Comparison of ENCODE assay signal across 11 cellular contexts in the genomic region with DNA sequence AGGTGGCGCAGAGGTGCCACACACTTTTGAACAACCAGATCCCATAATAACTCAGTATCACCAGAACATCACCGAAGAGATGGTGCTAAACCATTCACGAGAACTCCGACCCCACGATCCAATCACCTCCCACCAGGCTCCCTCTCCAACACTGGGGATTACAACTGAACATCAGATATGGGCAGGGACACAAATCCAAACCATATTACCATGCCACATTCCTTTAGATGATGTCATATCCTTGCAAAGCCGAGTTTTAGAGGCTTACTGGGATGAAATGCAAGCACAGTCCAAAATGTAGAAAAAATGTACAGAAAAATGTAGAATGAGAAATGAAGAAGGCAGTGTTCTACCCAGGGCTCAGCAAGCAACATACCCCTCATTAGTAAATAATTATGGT.
DNase-seq lines count a peak whose midpoint lies in the region; ATAC-seq and TF ChIP-seq lines count a peak whose summit lies in the region.
"Had no signal": no experiment of that assay in that cellular context is flagged by ENCODE, and none has a peak within 500 bp of the region (broad histone marks: within the 10 kb centered on the region; RNA-seq: fewer than 3 reads in every experiment).

No MANE protein-coding gene starts in this region.

- H3K4me2 ChIP-seq in GM23248 (ENCODE audit: unreplicated experiment) (peak overlapping the region; percentile 58), skeletal muscle satellite cell (ENCODE audit: low read length) (peak overlapping the region; percentile 55)

- H3K36me3 ChIP-seq in GM23248 (ENCODE audit: low read depth): no peaks in the 10 kb centered on the region
- peaks cover 12% of the 10 kb centered on the region for H3K36me3 ChIP-seq in skeletal muscle satellite cell (ENCODE audit: insufficient read depth, low read length)
- no peaks in the 10 kb centered on the region for H3K36me3 ChIP-seq in vagina

- H2AFZ ChIP-seq in GM23248: peak overlapping the region; percentile 72

- WGBS in GM23248 (ENCODE audit: low coverage in 1 of 2, low lambda C conversion rate in 2 of 2, missing lambda C conversion rate in 2 of 2), 2 experiments: 60 to 63% methylated on average over 6 of the region's 6 CpGs

- no peaks in the 10 kb centered on the region; the same call in 1 of the 2 replicates for H3K9me2 ChIP-seq in GM23248 (ENCODE audit: insufficient read depth)

- peak; percentile 97 for ATAC-seq in SK-N-SH treated with all-trans-retinoic acid at 6 μM for 48 hours

- H3K27ac ChIP-seq in GM23248 (peak overlapping the region; percentile 53), vagina (no peak overlapping the region)

- TF ChIP-seq CTCF in vagina (IDR thresholded peaks at IDR 0.05): no peak
- TF ChIP-seq CTCF in progenitor cell of endocrine pancreas (IDR thresholded peaks at IDR 0.05; ENCODE audit: unreplicated experiment): no peak

- H3K36me3 Mint-ChIP-seq in progenitor cell of endocrine pancreas (ENCODE audit: insufficient read depth): peaks cover 2% of the 10 kb centered on the region
- H3K36me3 Mint-ChIP-seq: activated naive CD8-positive, alpha-beta T cell had no signal

- intact Hi-C loops in vagina (cut with DNase I): no loop called here

- no peaks in the 10 kb centered on the region for H3K4me1 Mint-ChIP-seq in progenitor cell of endocrine pancreas (ENCODE audit: low read depth)

- H3K9ac ChIP-seq in GM23248 (peak overlapping the region; percentile 40), skeletal muscle satellite cell (ENCODE audit: low read depth, low read length) (peak overlapping the region; percentile 66)

- no peaks in the 10 kb centered on the region for H3K79me2 ChIP-seq in GM23248 (ENCODE audit: insufficient read depth)

- no peaks in the 10 kb centered on the region for H4K20me1 ChIP-seq in GM23248 (ENCODE audit: insufficient read depth)

- peak overlapping the region; percentile 31 for H3K4me3 ChIP-seq in GM23248
- peak overlapping the region; percentile 41 for H3K4me3 ChIP-seq in skeletal muscle satellite cell (ENCODE audit: low read length)
- H3K4me3 ChIP-seq in vagina: no peak overlapping the region

- no peaks in the 10 kb centered on the region for H3K27me3 Mint-ChIP-seq in progenitor cell of endocrine pancreas

- no peak for TF ChIP-seq POLR2A in vagina (IDR thresholded peaks at IDR 0.05)

- H3K4me1 ChIP-seq in GM23248 (ENCODE audit: insufficient read depth) (peaks cover 18% of the 10 kb centered on the region), skeletal muscle satellite cell (ENCODE audit: control insufficient read depth, insufficient read depth, low read length) (peaks cover 20% of the 10 kb centered on the region), vagina (no peaks in the 10 kb centered on the region)

- peaks cover 7% of the 10 kb centered on the region for H3K9me3 Mint-ChIP-seq in progenitor cell of endocrine pancreas (ENCODE audit: low read depth)

- no peak overlapping the region for H3K4me3 Mint-ChIP-seq in progenitor cell of endocrine pancreas (ENCODE audit: low read depth)
- H3K4me3 Mint-ChIP-seq: activated naive CD8-positive, alpha-beta T cell had no signal

- H3K9me3 ChIP-seq in GM23248 (ENCODE audit: low read depth): no peaks in the 10 kb centered on the region
- H3K9me3 ChIP-seq in skeletal muscle satellite cell (replicated peaks; ENCODE audit: low read length): peaks cover 2% of the 10 kb centered on the region
- H3K9me3 ChIP-seq in vagina: no peaks in the 10 kb centered on the region

- H3K27me3 ChIP-seq in GM23248 (replicated peaks; ENCODE audit: insufficient read depth) (no peaks in the 10 kb centered on the region), skeletal muscle satellite cell (ENCODE audit: control insufficient read depth, insufficient read depth, low read length) (no peaks in the 10 kb centered on the region), vagina (no peaks in the 10 kb centered on the region)

- in situ Hi-C loops in GM23248 (cut with MboI): no loop called here

- DNase-seq in GM23248 (peak; percentile 82), fibroblast of the conjunctiva (ENCODE audit: low read depth) (peak; percentile 80), SHP77 treated with DMSO at 0.1 percent for 48 hours (lab: John Stamatoyannopoulos, UW) (no peak), vagina (ENCODE audit: extremely low spot score in 2 of 2) (no peak), progenitor cell of endocrine pancreas (ENCODE audit: low spot score, unreplicated experiment) (no peak)
- DNase-seq: effector CD8-positive, alpha-beta T cell; stimulated activated CD4-positive, alpha-beta T cell treated with anti-CD3 and anti-CD28 coated beads, Interleukin-15, amount 100 ng/mL, for 24 hours; T-helper 2 cell had no signal

- peaks cover 9% of the 10 kb centered on the region; the same call in 1 of the 2 replicates for H3F3A ChIP-seq in GM23248 (ENCODE audit: insufficient read depth)

- H3K27ac Mint-ChIP-seq in progenitor cell of endocrine pancreas: no peak overlapping the region
- H3K27ac Mint-ChIP-seq: activated naive CD8-positive, alpha-beta T cell had no signal

TF ChIP-seq in SK-N-SH treated with all-trans-retinoic acid at 6 μM for 48 hours, 23 proteins besides CTCF, POLR2A, EP300 and RAD21:
- TF ChIP-seq RARB (CRISPR knock-in tag; IDR thresholded peaks at IDR 0.05) (no peak), ESRRG (CRISPR knock-in tag; IDR thresholded peaks at IDR 0.05) (no peak), ZNF565 (CRISPR knock-in tag; conservative IDR thresholded peaks at IDR 0.05; ENCODE audit: low read depth) (no peak), CSRNP3 (CRISPR knock-in tag; IDR thresholded peaks at IDR 0.05) (no peak), OSR1 (CRISPR knock-in tag; IDR thresholded peaks at IDR 0.05) (no peak), ZFP3 (CRISPR knock-in tag; IDR thresholded peaks at IDR 0.05) (peak; percentile 35; the same call in 1 of the 2 replicates), CSDC2 (CRISPR knock-in tag; IDR thresholded peaks at IDR 0.05) (peak; percentile 89; the same call in 1 of the 2 replicates), ISL1 (CRISPR knock-in tag; IDR thresholded peaks at IDR 0.05) (0 out of 2 replicates have a peak, but pooled peaks have one; percentile 12)
- TF ChIP-seq, protein P1, sequence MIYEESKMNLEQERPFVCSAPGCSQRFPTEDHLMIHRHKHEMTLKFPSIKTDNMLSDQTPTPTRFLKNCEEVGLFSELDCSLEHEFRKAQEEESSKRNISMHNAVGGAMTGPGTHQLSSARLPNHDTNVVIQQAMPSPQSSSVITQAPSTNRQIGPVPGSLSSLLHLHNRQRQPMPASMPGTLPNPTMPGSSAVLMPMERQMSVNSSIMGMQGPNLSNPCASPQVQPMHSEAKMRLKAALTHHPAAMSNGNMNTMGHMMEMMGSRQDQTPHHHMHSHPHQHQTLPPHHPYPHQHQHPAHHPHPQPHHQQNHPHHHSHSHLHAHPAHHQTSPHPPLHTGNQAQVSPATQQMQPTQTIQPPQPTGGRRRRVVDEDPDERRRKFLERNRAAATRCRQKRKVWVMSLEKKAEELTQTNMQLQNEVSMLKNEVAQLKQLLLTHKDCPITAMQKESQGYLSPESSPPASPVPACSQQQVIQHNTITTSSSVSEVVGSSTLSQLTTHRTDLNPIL (CRISPR knock-in tag; IDR thresholded peaks at IDR 0.05; ENCODE audit: low read depth): no peak

Comparison
In these comparisons a context has a peak if more than half of its experiments do, and no peak if none do; other contexts are left out.
1. DNase-seq: peak in GM23248 (single experiment) and fibroblast of the conjunctiva (single experiment); none in SHP77 treated with DMSO at 0.1 percent for 48 hours (single experiment), vagina (0 of 2) and progenitor cell of endocrine pancreas (single experiment).
2. H3K4me3 ChIP-seq: peak in GM23248 (single experiment) and skeletal muscle satellite cell (single experiment); none in vagina (0 of 2).